ENCODE assay signal across 10 cellular contexts in genomic region chr7:107387077-107387476, GRCh38.
DNase-seq lines count a peak whose midpoint lies in the region; ATAC-seq and TF ChIP-seq lines count a peak whose summit lies in the region.
"Had no signal": no experiment of that assay in that cellular context is flagged by ENCODE, and none has a peak within 500 bp of the region (broad histone marks: within the 10 kb centered on the region; RNA-seq: fewer than 3 reads in every experiment).

No MANE protein-coding gene starts in this region.

- H3K27me3 ChIP-seq in uterus: no peaks in the 10 kb centered on the region

- DNase-seq in SHP77 (lab: John Stamatoyannopoulos, UW) (peak; percentile 18 to 19), SHP77 treated with DMSO at 0.1 percent for 48 hours (lab: John Stamatoyannopoulos, UW) (no peak), iris pigment epithelial cell (ENCODE audit: low read depth) (peak; percentile 60), uterus (peak; percentile 36 to 38), Calu3 (no peak)
- no peak for DNase-seq in central memory CD8-positive, alpha-beta T cell (ENCODE audit: low spot score in 2 of 2)
- DNase-seq in activated effector memory CD4-positive, alpha-beta T cell treated with anti-CD3 and anti-CD28 coated beads, Interleukin-2, amount 50 U/mL, for 16 hours: no peak
- DNase-seq: activated naive CD4-positive, alpha-beta T cell treated with anti-CD3 and anti-CD28 coated beads for 36 hours; occipital lobe had no signal

- TF ChIP-seq CTCF in uterus (IDR thresholded peaks at IDR 0.05): peak in 1 of 4 experiments; percentile 5
- no peak for TF ChIP-seq CTCF in Calu3 (IDR thresholded peaks at IDR 0.05; ENCODE audit: unreplicated experiment)

- no peak overlapping the region for H3K4me3 ChIP-seq in uterus

- TF ChIP-seq POLR2A in uterus (IDR thresholded peaks at IDR 0.05): no peak

- peak overlapping the region; percentile 38 for H3K27ac Mint-ChIP-seq in central memory CD8-positive, alpha-beta T cell (ENCODE audit: low read depth)
- H3K27ac Mint-ChIP-seq in Calu3 (ENCODE audit: unreplicated experiment): no peak overlapping the region
- H3K27ac Mint-ChIP-seq: activated naive CD4-positive, alpha-beta T cell treated with anti-CD3 and anti-CD28 coated beads for 36 hours had no signal

- no peaks in the 10 kb centered on the region for H3K9me3 ChIP-seq in uterus

- no peaks in the 10 kb centered on the region for H3K27me3 Mint-ChIP-seq in central memory CD8-positive, alpha-beta T cell
- no peaks in the 10 kb centered on the region for H3K27me3 Mint-ChIP-seq in Calu3 (ENCODE audit: unreplicated experiment)

- no peaks in the 10 kb centered on the region for H3K9me3 Mint-ChIP-seq in central memory CD8-positive, alpha-beta T cell
- H3K9me3 Mint-ChIP-seq in Calu3 (ENCODE audit: low read depth, unreplicated experiment): no peaks in the 10 kb centered on the region
- H3K9me3 Mint-ChIP-seq: activated naive CD4-positive, alpha-beta T cell treated with anti-CD3 and anti-CD28 coated beads for 36 hours had no signal

- H3K36me3 Mint-ChIP-seq in central memory CD8-positive, alpha-beta T cell (ENCODE audit: insufficient read depth): peaks cover 2% of the 10 kb centered on the region
- H3K36me3 Mint-ChIP-seq in Calu3 (ENCODE audit: insufficient read depth, unreplicated experiment): no peaks in the 10 kb centered on the region

- CTCF ChIA-PET in Calu3 (lab: Charles Lee): no interaction called here

- peaks cover 0 to 8% of the 10 kb centered on the region in 2 donors for H3K4me1 ChIP-seq in uterus

- H3K27ac ChIP-seq in uterus: peak overlapping the region; percentile 65 to 78

- no peak for ATAC-seq in central memory CD8-positive, alpha-beta T cell (replicated peaks; ENCODE audit: extremely low read depth, poor library complexity, severe bottlenecking)
- no peak for ATAC-seq in HG03460 (IDR thresholded peaks at IDR 0.05; ENCODE audit: unreplicated experiment)

- no peak overlapping the region for H3K4me3 Mint-ChIP-seq in central memory CD8-positive, alpha-beta T cell
- H3K4me3 Mint-ChIP-seq in Calu3 (ENCODE audit: low read depth, unreplicated experiment): no peak overlapping the region
- H3K4me3 Mint-ChIP-seq: activated naive CD4-positive, alpha-beta T cell treated with anti-CD3 and anti-CD28 coated beads for 36 hours had no signal

- H3K4me1 Mint-ChIP-seq in central memory CD8-positive, alpha-beta T cell: peaks cover 5% of the 10 kb centered on the region
- H3K4me1 Mint-ChIP-seq in Calu3 (ENCODE audit: low read depth, unreplicated experiment): no peaks in the 10 kb centered on the region

- intact Hi-C loops in uterus (cut with DNase I; ENCODE audit: low total_unique reads): no loop called here
- intact Hi-C loops in Calu3 (cut with micrococcal nuclease; ENCODE audit: unreplicated experiment): no loop called here

- BruUV-seq in Calu3 (replicated peaks; lab: Mats Ljungman, UMichigan): no TSS peak

- H3K36me3 ChIP-seq in uterus: no peaks in the 10 kb centered on the region

Comparison
In these comparisons a context has a peak if more than half of its experiments do, and no peak if none do; other contexts are left out.
1. DNase-seq: peak in SHP77 (2 of 2), iris pigment epithelial cell (single experiment) and uterus (2 of 2); none in SHP77 treated with DMSO at 0.1 percent for 48 hours (single experiment), central memory CD8-positive, alpha-beta T cell (0 of 2), Calu3 (single experiment) and activated effector memory CD4-positive, alpha-beta T cell treated with anti-CD3 and anti-CD28 coated beads, Interleukin-2, amount 50 U/mL, for 16 hours (single experiment).